ENCODE assay signal across 24 cellular contexts in genomic region chr4:59647011-59647410, GRCh38.
"Had no signal": no experiment of that assay in that cellular context is flagged by ENCODE, and none has a peak within 500 bp of the region (broad histone marks: within the 10 kb centered on the region; RNA-seq: fewer than 3 reads in every experiment).

No MANE protein-coding gene starts in this region.

- H3K27ac Mint-ChIP-seq: dendritic cell treated with granulocyte-macrophage colony-stimulating factor and Interleukin-4, amounts not matched to agents 40 ng/mL and 50 ng/mL, for 4 days; effector memory CD8-positive, alpha-beta T cell; immature natural killer cell; memory B cell; naive thymus-derived CD4-positive, alpha-beta T cell had no signal

- DNase-seq: colonic mucosa; cortex of kidney; effector CD8-positive, alpha-beta T cell; effector memory CD8-positive, alpha-beta T cell; esophagus squamous epithelium; foreskin fibroblast; heart left ventricle; hypothalamus; immature natural killer cell; left cardiac atrium; left lung; left ventricle myocardium superior; lower lobe of right lung; mesendoderm; midbrain; naive thymus-derived CD4-positive, alpha-beta T cell had no signal

- H3K4me3 Mint-ChIP-seq: dendritic cell treated with granulocyte-macrophage colony-stimulating factor and Interleukin-4, amounts not matched to agents 40 ng/mL and 50 ng/mL, for 4 days; effector memory CD8-positive, alpha-beta T cell; immature natural killer cell; memory B cell; naive thymus-derived CD4-positive, alpha-beta T cell had no signal

- H3K27me3 Mint-ChIP-seq: dendritic cell treated with granulocyte-macrophage colony-stimulating factor and Interleukin-4, amounts not matched to agents 40 ng/mL and 50 ng/mL, for 4 days; effector memory CD8-positive, alpha-beta T cell; memory B cell; naive thymus-derived CD4-positive, alpha-beta T cell had no signal

- H3K4me1 Mint-ChIP-seq: immature natural killer cell; memory B cell; naive thymus-derived CD4-positive, alpha-beta T cell had no signal

- H3K27ac ChIP-seq: colonic mucosa, esophagus squamous epithelium, gastroesophageal sphincter, heart left ventricle, hepatocyte, left lung, lower lobe of right lung had no signal

- H3K4me2 ChIP-seq: hepatocyte had no signal

- H3K36me3 Mint-ChIP-seq: memory B cell; naive thymus-derived CD4-positive, alpha-beta T cell had no signal

- H3K79me2 ChIP-seq: hepatocyte had no signal

- H2AFZ ChIP-seq: hepatocyte had no signal

- H3K27me3 ChIP-seq: colonic mucosa, esophagus squamous epithelium, gastroesophageal sphincter, heart left ventricle, hepatocyte, left lung had no signal

- H3K36me3 ChIP-seq: colonic mucosa, esophagus squamous epithelium, gastroesophageal sphincter, heart left ventricle, left lung, lower lobe of right lung had no signal

- FAIRE-seq: endothelial cell of umbilical vein, frontal cortex, keratinocyte had no signal

- H3K4me3 ChIP-seq: colonic mucosa, esophagus squamous epithelium, gastroesophageal sphincter, heart left ventricle, hepatocyte, left lung, lower lobe of right lung had no signal

- ATAC-seq: effector memory CD8-positive, alpha-beta T cell; esophagus mucosa; gastroesophageal sphincter; heart left ventricle; left cardiac atrium; left lung; left ventricle myocardium superior; lower lobe of right lung; naive thymus-derived CD4-positive, alpha-beta T cell had no signal

- H3K4me1 ChIP-seq: colonic mucosa, esophagus squamous epithelium, gastroesophageal sphincter, heart left ventricle, left lung, lower lobe of right lung had no signal

- H3K9me3 ChIP-seq: colonic mucosa, esophagus squamous epithelium, gastroesophageal sphincter, lower lobe of right lung had no signal
